19 cellular contexts compared by ENCODE assay signal in genomic region chr6:40409143-40409542, GRCh38.
"Had no signal": no experiment of that assay in that cellular context is flagged by ENCODE, and none has a peak within 500 bp of the region (broad histone marks: within the 10 kb centered on the region; RNA-seq: fewer than 3 reads in every experiment).

No MANE protein-coding gene starts in this region.

- H3K4me3 Mint-ChIP-seq: activated CD4-positive, alpha-beta memory T cell treated with anti-CD3 and anti-CD28 coated beads for 36 hours; activated naive CD4-positive, alpha-beta T cell treated with anti-CD3 and anti-CD28 coated beads, Interleukin-2, amount 10 ng/mL, durations not matched to agents 7 days and 5 days; activated T-cell treated with anti-CD3 and anti-CD28 coated beads, Interleukin-2, amount 50 U/mL, for 24 hours; naive thymus-derived CD4-positive, alpha-beta T cell had no signal

- H3K4me3 ChIP-seq: ascending aorta, heart right ventricle, left lung, mucosa of descending colon, stomach, testis, upper lobe of right lung had no signal

- H3K27me3 ChIP-seq: ascending aorta, neutrophil, stomach, testis, upper lobe of right lung had no signal

- H3K36me3 Mint-ChIP-seq: activated CD4-positive, alpha-beta memory T cell treated with anti-CD3 and anti-CD28 coated beads for 36 hours; activated naive CD4-positive, alpha-beta T cell treated with anti-CD3 and anti-CD28 coated beads, Interleukin-2, amount 10 ng/mL, durations not matched to agents 7 days and 5 days; naive thymus-derived CD4-positive, alpha-beta T cell had no signal

- H3K9me3 Mint-ChIP-seq: activated CD4-positive, alpha-beta memory T cell treated with anti-CD3 and anti-CD28 coated beads for 36 hours; activated naive CD4-positive, alpha-beta T cell treated with anti-CD3 and anti-CD28 coated beads, Interleukin-2, amount 10 ng/mL, durations not matched to agents 7 days and 5 days; activated T-cell treated with anti-CD3 and anti-CD28 coated beads, Interleukin-2, amount 50 U/mL, for 24 hours; naive thymus-derived CD4-positive, alpha-beta T cell had no signal

- FAIRE-seq: colon, kidney had no signal

- H3K27me3 Mint-ChIP-seq: activated T-cell treated with anti-CD3 and anti-CD28 coated beads, Interleukin-2, amount 50 U/mL, for 24 hours had no signal

- H3K27ac ChIP-seq: ascending aorta, heart right ventricle, left lung, neutrophil, stomach, testis, upper lobe of right lung, VCaP had no signal

- H3K4me1 ChIP-seq: ascending aorta, left lung, stomach, testis, upper lobe of right lung had no signal

- H3K27ac Mint-ChIP-seq: activated CD4-positive, alpha-beta memory T cell treated with anti-CD3 and anti-CD28 coated beads for 36 hours; activated naive CD4-positive, alpha-beta T cell treated with anti-CD3 and anti-CD28 coated beads, Interleukin-2, amount 10 ng/mL, durations not matched to agents 7 days and 5 days; activated T-cell treated with anti-CD3 and anti-CD28 coated beads, Interleukin-2, amount 50 U/mL, for 24 hours; naive thymus-derived CD4-positive, alpha-beta T cell had no signal

- ATAC-seq: heart right ventricle; left lung; mucosa of descending colon; naive thymus-derived CD4-positive, alpha-beta T cell; upper lobe of right lung had no signal

- DNase-seq: activated CD4-positive, alpha-beta memory T cell treated with anti-CD3 and anti-CD28 coated beads for 36 hours; activated naive CD4-positive, alpha-beta T cell treated with anti-CD3 and anti-CD28 coated beads, Interleukin-2, amount 10 ng/mL, durations not matched to agents 7 days and 5 days; activated T-cell treated with anti-CD3 and anti-CD28 coated beads, Interleukin-2, amount 50 U/mL, for 24 hours; foreskin melanocyte; heart right ventricle; kidney; left lung; mucosa of descending colon; naive thymus-derived CD4-positive, alpha-beta T cell; posterior cingulate gyrus; stimulated activated CD4-positive, alpha-beta T cell treated with anti-CD3 and anti-CD28 coated beads, Interleukin-12 subunit alpha, Interleukin-12 subunit beta, amount 100 ng/mL, for 4 hours; stimulated activated CD4-positive, alpha-beta T cell treated with anti-CD3 and anti-CD28 coated beads, Interleukin-2, amount 100 ng/mL, for 24 hours; stomach; testis; upper lobe of right lung had no signal

- H3K4me1 Mint-ChIP-seq: activated naive CD4-positive, alpha-beta T cell treated with anti-CD3 and anti-CD28 coated beads, Interleukin-2, amount 10 ng/mL, durations not matched to agents 7 days and 5 days had no signal

- H3K36me3 ChIP-seq: ascending aorta, heart right ventricle, left lung, neutrophil, stomach, upper lobe of right lung had no signal

- H3K9me3 ChIP-seq: ascending aorta, heart right ventricle, left lung, mucosa of descending colon, neutrophil, stomach, testis, upper lobe of right lung had no signal
